Comparison of ENCODE assay signal across 21 cellular contexts in genomic region chr17:39913989-39914388, GRCh38. TPM values are rescaled to one million over a fixed set of nuclear protein-coding genes. Genes with fewer than 3 reads are reported as not detected.
A peak's percentile ranks its signal among the peaks of the same experiment; 100 is the strongest.
DNase-seq lines count a peak whose midpoint lies in the region; ATAC-seq and TF ChIP-seq lines count a peak whose summit lies in the region.
"Had no signal": no experiment of that assay in that cellular context is flagged by ENCODE, and none has a peak within 500 bp of the region (broad histone marks: within the 10 kb centered on the region; RNA-seq: fewer than 3 reads in every experiment).

No MANE protein-coding gene starts in this region.

- H3K4me3 Mint-ChIP-seq in T-helper 2 cell treated with Interferon-gamma antibody and Interleukin-4, amounts not matched to agents 5 μg/mL and 100 μg/mL, for 36 hours: no peak overlapping the region
- no peak overlapping the region for H3K4me3 Mint-ChIP-seq in natural killer cell treated with Interleukin-12 subunit alpha and Interleukin-12 subunit beta and Interleukin-15 and Interleukin-18, amount 100 ng/mL, for 72 hours
- no peak overlapping the region for H3K4me3 Mint-ChIP-seq in natural killer cell
- H3K4me3 Mint-ChIP-seq in stimulated activated memory B cell treated with anti-CD40 and anti-IgM and Interleukin-4, amounts not matched to agents 10 μg/mL and 1 μg/mL and 100 μg/mL, for 72 hours: no peak overlapping the region
- H3K4me3 Mint-ChIP-seq: CD4-positive, alpha-beta T cell; HFFc6 had no signal

- intact Hi-C loops in natural killer cell (cut with micrococcal nuclease): no loop called here

- no peaks in the 10 kb centered on the region for H3K27me3 Mint-ChIP-seq in T-helper 2 cell treated with Interferon-gamma antibody and Interleukin-4, amounts not matched to agents 5 μg/mL and 100 μg/mL, for 36 hours (ENCODE audit: low read depth)
- H3K27me3 Mint-ChIP-seq in natural killer cell treated with Interleukin-12 subunit alpha and Interleukin-12 subunit beta and Interleukin-15 and Interleukin-18, amount 100 ng/mL, for 72 hours: no peaks in the 10 kb centered on the region
- no peaks in the 10 kb centered on the region for H3K27me3 Mint-ChIP-seq in natural killer cell (ENCODE audit: low read depth in 2 of 2)
- no peaks in the 10 kb centered on the region for H3K27me3 Mint-ChIP-seq in stimulated activated memory B cell treated with anti-CD40 and anti-IgM and Interleukin-4, amounts not matched to agents 10 μg/mL and 1 μg/mL and 100 μg/mL, for 72 hours
- H3K27me3 Mint-ChIP-seq: CD4-positive, alpha-beta T cell had no signal

- H3K27ac Mint-ChIP-seq in T-helper 2 cell treated with Interferon-gamma antibody and Interleukin-4, amounts not matched to agents 5 μg/mL and 100 μg/mL, for 36 hours: peak overlapping the region; percentile 46
- H3K27ac Mint-ChIP-seq in natural killer cell treated with Interleukin-12 subunit alpha and Interleukin-12 subunit beta and Interleukin-15 and Interleukin-18, amount 100 ng/mL, for 72 hours: peak overlapping the region; percentile 40 to 66
- no peak overlapping the region for H3K27ac Mint-ChIP-seq in natural killer cell
- peak overlapping the region; percentile 19 for H3K27ac Mint-ChIP-seq in stimulated activated memory B cell treated with anti-CD40 and anti-IgM and Interleukin-4, amounts not matched to agents 10 μg/mL and 1 μg/mL and 100 μg/mL, for 72 hours
- H3K27ac Mint-ChIP-seq: CD4-positive, alpha-beta T cell; HFFc6 had no signal

- H3K9me3 ChIP-seq in SK-N-SH: no peaks in the 10 kb centered on the region
- H3K9me3 ChIP-seq: A549, Caco-2 had no signal

- no peaks in the 10 kb centered on the region for H4K20me1 ChIP-seq in SK-N-SH (ENCODE audit: insufficient read depth)

- no peak for DNase-seq in T-helper 2 cell treated with Interferon-gamma antibody and Interleukin-4, amounts not matched to agents 5 μg/mL and 100 μg/mL, for 36 hours (ENCODE audit: low spot score)
- DNase-seq in T-helper 2 cell (no peak), natural killer cell (no peak), left lobe of liver (ENCODE audit: low spot score) (no peak), ecto neural progenitor cell (ENCODE audit: low spot score) (no peak), SK-N-SH (no peak)
- no peak for DNase-seq in natural killer cell treated with Interleukin-12 subunit alpha and Interleukin-12 subunit beta and Interleukin-15 and Interleukin-18, amount 100 ng/mL, for 72 hours (ENCODE audit: low spot score)
- DNase-seq: AML-193; Caco-2; CD4-positive, alpha-beta T cell; GOT3; H7; HFFc6 had no signal

- no peaks in the 10 kb centered on the region for H3K9me3 Mint-ChIP-seq in T-helper 2 cell treated with Interferon-gamma antibody and Interleukin-4, amounts not matched to agents 5 μg/mL and 100 μg/mL, for 36 hours
- no peaks in the 10 kb centered on the region for H3K9me3 Mint-ChIP-seq in natural killer cell treated with Interleukin-12 subunit alpha and Interleukin-12 subunit beta and Interleukin-15 and Interleukin-18, amount 100 ng/mL, for 72 hours
- H3K9me3 Mint-ChIP-seq in natural killer cell: no peaks in the 10 kb centered on the region
- peaks cover 3% of the 10 kb centered on the region for H3K9me3 Mint-ChIP-seq in stimulated activated memory B cell treated with anti-CD40 and anti-IgM and Interleukin-4, amounts not matched to agents 10 μg/mL and 1 μg/mL and 100 μg/mL, for 72 hours
- H3K9me3 Mint-ChIP-seq: CD4-positive, alpha-beta T cell; HFFc6 had no signal

- CTCF ChIA-PET in SK-N-SH (lab: Yijun Ruan, JAX): interaction anchor here (1.1 kb wide), 1 partner anchor 9 kb away, joined by 3 read pairs; no protein-coding TSS in a partner anchor

- H3K27me3 ChIP-seq in SK-N-SH (ENCODE audit: insufficient read depth): no peaks in the 10 kb centered on the region

- peaks cover 68% of the 10 kb centered on the region for H3K36me3 Mint-ChIP-seq in T-helper 2 cell treated with Interferon-gamma antibody and Interleukin-4, amounts not matched to agents 5 μg/mL and 100 μg/mL, for 36 hours (ENCODE audit: low read depth)
- H3K36me3 Mint-ChIP-seq in natural killer cell treated with Interleukin-12 subunit alpha and Interleukin-12 subunit beta and Interleukin-15 and Interleukin-18, amount 100 ng/mL, for 72 hours: peaks cover 15% of the 10 kb centered on the region
- H3K36me3 Mint-ChIP-seq in natural killer cell: peaks cover 26% of the 10 kb centered on the region
- peaks cover 73% of the 10 kb centered on the region for H3K36me3 Mint-ChIP-seq in stimulated activated memory B cell treated with anti-CD40 and anti-IgM and Interleukin-4, amounts not matched to agents 10 μg/mL and 1 μg/mL and 100 μg/mL, for 72 hours

- H3K4me1 Mint-ChIP-seq in T-helper 2 cell treated with Interferon-gamma antibody and Interleukin-4, amounts not matched to agents 5 μg/mL and 100 μg/mL, for 36 hours (ENCODE audit: low read depth): peaks cover 20% of the 10 kb centered on the region
- H3K4me1 Mint-ChIP-seq in natural killer cell treated with Interleukin-12 subunit alpha and Interleukin-12 subunit beta and Interleukin-15 and Interleukin-18, amount 100 ng/mL, for 72 hours (ENCODE audit: low read depth in 2 of 2): peaks cover 27 to 32% of the 10 kb centered on the region in 2 donors
- peaks cover 0 to 6% of the 10 kb centered on the region in 2 donors for H3K4me1 Mint-ChIP-seq in natural killer cell
- H3K4me1 Mint-ChIP-seq in stimulated activated memory B cell treated with anti-CD40 and anti-IgM and Interleukin-4, amounts not matched to agents 10 μg/mL and 1 μg/mL and 100 μg/mL, for 72 hours: peaks cover 35% of the 10 kb centered on the region

- H3K36me3 ChIP-seq in SK-N-SH (replicated peaks in 1 of 2; ENCODE audit: control insufficient read depth in 1 of 2, insufficient read depth in 2 of 2, low read length in 1 of 2): peaks cover under 1 to 6% of the 10 kb centered on the region in 2 experiments

- H3K27ac ChIP-seq in SK-N-SH (ENCODE audit: low read depth in 2 of 2, low read length in 1 of 2): no peak overlapping the region
- H3K27ac ChIP-seq: 22Rv1, A549, C4-2B, HL-60 had no signal

- H3K4me1 ChIP-seq in SK-N-SH (ENCODE audit: control insufficient read depth in 1 of 2, insufficient read depth in 2 of 2, low read depth in 1 of 2, low read length in 1 of 2): no peaks in the 10 kb centered on the region
- H3K4me1 ChIP-seq: A549 had no signal

- H3K4me3 ChIP-seq in SK-N-SH (ENCODE audit: low read depth in 2 of 2, low read length in 1 of 2): no peak overlapping the region
- H3K4me3 ChIP-seq: A549 had no signal

- WGBS in SK-N-SH (ENCODE audit: low lambda C conversion rate): 72% methylated on average over 3 of the region's 3 CpGs

- H3K79me2 ChIP-seq in SK-N-SH (ENCODE audit: insufficient read depth): no peaks in the 10 kb centered on the region

- no peak for TF ChIP-seq EP300 in SK-N-SH (IDR thresholded peaks at IDR 0.05; ENCODE audit: borderline replicate concordance in 1 of 2, low read depth in 1 of 2, low read length in 1 of 2)

- H3K9ac ChIP-seq in SK-N-SH: no peak overlapping the region

- no peak for TF ChIP-seq CTCF in natural killer cell (IDR thresholded peaks at IDR 0.05)
- TF ChIP-seq CTCF in SK-N-SH (IDR thresholded peaks at IDR 0.05): no peak

- no peak overlapping the region for H3K4me2 ChIP-seq in SK-N-SH
- H3K4me2 ChIP-seq: A549 had no signal

- H3K9me2 ChIP-seq in SK-N-SH: no peaks in the 10 kb centered on the region

- ATAC-seq in natural killer cell treated with Interleukin-12 subunit alpha and Interleukin-12 subunit beta and Interleukin-15 and Interleukin-18, amount 100 ng/mL, for 72 hours: no peak
- ATAC-seq in natural killer cell: no peak
- ATAC-seq in left lobe of liver: peak; percentile 63
- no peak for ATAC-seq in stimulated activated memory B cell treated with anti-CD40 and anti-IgM and Interleukin-4, amounts not matched to agents 10 μg/mL and 1 μg/mL and 100 μg/mL, for 72 hours
- ATAC-seq: A549, HCT116 had no signal

- no peaks in the 10 kb centered on the region for H3F3A ChIP-seq in SK-N-SH (replicated peaks; ENCODE audit: insufficient read depth)

- no peak for TF ChIP-seq RAD21 in SK-N-SH (IDR thresholded peaks at IDR 0.05; ENCODE audit: low read length)

- POLR2A ChIA-PET in SK-N-SH (lab: Yijun Ruan, JAX): no interaction called here

- H2AFZ ChIP-seq in SK-N-SH (ENCODE audit: low read depth): no peak overlapping the region

TF ChIP-seq in SK-N-SH, 30 proteins besides CTCF, POLR2A, EP300 and RAD21 (continues in another document):
- TF ChIP-seq FOXM1 (IDR thresholded peaks at IDR 0.05; ENCODE audit: low read depth) (no peak), JUND (IDR thresholded peaks at IDR 0.05) (no peak)

RNA-seq across cellular contexts. Expression of gene GSDMB, which starts 4.4 kb away (rescaled TPM):
- 10 to 100 TPM; 39.0 to 54.1 TPM for total RNA-seq in natural killer cell treated with Interleukin-12 subunit alpha and Interleukin-12 subunit beta and Interleukin-15 and Interleukin-18, amount 100 ng/mL, for 72 hours
- total RNA-seq in natural killer cell (10 to 100 TPM; 18.3 to 49.2 (median 21.4) TPM), left lobe of liver (32.2 TPM)
- 2.4 and 3.6 TPM in 2 replicates for polyA plus RNA-seq in SK-N-SH (2012; rRNA removed)
- polyA plus RNA-seq in SK-N-SH (2012; cell fraction: cytosol; rRNA removed): 0.43 and 0.53 TPM in 2 replicates
- 20.6 and 25.6 TPM in 2 replicates for polyA plus RNA-seq in SK-N-SH (2012; cell fraction: nucleus; rRNA removed)

RNA-seq across cellular contexts. Expression of gene ORMDL3, which starts 13.4 kb away (rescaled TPM):
- 100 to 1,000 TPM in 1 of 2 donors, 10 to 100 TPM in 1; 94.2 to 124 TPM for total RNA-seq in natural killer cell treated with Interleukin-12 subunit alpha and Interleukin-12 subunit beta and Interleukin-15 and Interleukin-18, amount 100 ng/mL, for 72 hours
- total RNA-seq in natural killer cell (100 to 1,000 TPM in 1 of 3 donors, 10 to 100 TPM in 2; 61.6 to 121 (median 77.2) TPM), left lobe of liver (159 TPM)
- polyA plus RNA-seq in SK-N-SH (2012; rRNA removed): 27.8 and 38.5 TPM in 2 replicates
- 28.1 and 30.4 TPM in 2 replicates for polyA plus RNA-seq in SK-N-SH (2012; cell fraction: cytosol; rRNA removed)
- polyA plus RNA-seq in SK-N-SH (2012; cell fraction: nucleus; rRNA removed): 21.0 and 22.8 TPM in 2 replicates

RNA-seq across cellular contexts. Expression of gene LRRC3C, which starts 13.5 kb away (rescaled TPM):
- not detected for total RNA-seq in natural killer cell treated with Interleukin-12 subunit alpha and Interleukin-12 subunit beta and Interleukin-15 and Interleukin-18, amount 100 ng/mL, for 72 hours
- not detected for total RNA-seq in natural killer cell
- total RNA-seq in left lobe of liver: not detected
- polyA plus RNA-seq in SK-N-SH (2012; rRNA removed): not detected in 2 replicates
- polyA plus RNA-seq in SK-N-SH (2012; cell fraction: cytosol; rRNA removed): not detected in 2 replicates
- polyA plus RNA-seq in SK-N-SH (2012; cell fraction: nucleus; rRNA removed): not detected in 2 replicates
- total RNA-seq: Caco-2; CD4-positive, alpha-beta T cell; H7; HFFc6; HT1080 had no signal
- polyA plus RNA-seq: A549, BJ had no signal

RNA-seq across cellular contexts. Expression of gene ZPBP2, which starts 46.0 kb away (rescaled TPM):
- total RNA-seq in natural killer cell treated with Interleukin-12 subunit alpha and Interleukin-12 subunit beta and Interleukin-15 and Interleukin-18, amount 100 ng/mL, for 72 hours: not detected
- total RNA-seq in natural killer cell (not detected), left lobe of liver (not detected)
- polyA plus RNA-seq in SK-N-SH (2012; rRNA removed): not detected in 2 replicates
- not detected in 2 replicates for polyA plus RNA-seq in SK-N-SH (2012; cell fraction: cytosol; rRNA removed)
- not detected in 2 replicates for polyA plus RNA-seq in SK-N-SH (2012; cell fraction: nucleus; rRNA removed)
- total RNA-seq: Caco-2; CD4-positive, alpha-beta T cell; H7; HFFc6; HT1080 had no signal
- polyA plus RNA-seq: A549, BJ had no signal

RNA-seq across cellular contexts. Expression of gene GSDMA, which starts 48.8 kb away (rescaled TPM):
- total RNA-seq in natural killer cell treated with Interleukin-12 subunit alpha and Interleukin-12 subunit beta and Interleukin-15 and Interleukin-18, amount 100 ng/mL, for 72 hours: 1 to 10 TPM in 1 of 2 donors, under 1 TPM in 1; 0.24 to 1.1 TPM
- total RNA-seq in natural killer cell (1 to 10 TPM; 1.1 to 3.2 (median 2.1) TPM), left lobe of liver (not detected)
- not detected in 2 replicates for polyA plus RNA-seq in SK-N-SH (2012; rRNA removed)
- polyA plus RNA-seq in SK-N-SH (2012; cell fraction: cytosol; rRNA removed): 0.01 and 0.03 TPM in 2 replicates
- polyA plus RNA-seq in SK-N-SH (2012; cell fraction: nucleus; rRNA removed): not detected in 2 replicates
- total RNA-seq: Caco-2, H7, HT1080 had no signal
- polyA plus RNA-seq: A549, BJ had no signal

Comparison
In these comparisons a context has a peak if more than half of its experiments do, and no peak if none do; other contexts are left out.
1. H3K27ac Mint-ChIP-seq: peak in T-helper 2 cell treated with Interferon-gamma antibody and Interleukin-4, amounts not matched to agents 5 μg/mL and 100 μg/mL, for 36 hours (single experiment), natural killer cell treated with Interleukin-12 subunit alpha and Interleukin-12 subunit beta and Interleukin-15 and Interleukin-18, amount 100 ng/mL, for 72 hours (2 of 2) and stimulated activated memory B cell treated with anti-CD40 and anti-IgM and Interleukin-4, amounts not matched to agents 10 μg/mL and 1 μg/mL and 100 μg/mL, for 72 hours (single experiment); none in natural killer cell (0 of 2).